ENCODE assay signal across 8 cellular contexts in genomic region chr1:160834945-160835565, GRCh38. TPM values are rescaled to one million over a fixed set of nuclear protein-coding genes. Genes with fewer than 3 reads are reported as not detected.
DNase-seq lines count a peak whose midpoint lies in the region; ATAC-seq and TF ChIP-seq lines count a peak whose summit lies in the region.

No MANE protein-coding gene starts in this region.

- H3K36me3 Mint-ChIP-seq in activated naive CD8-positive, alpha-beta T cell: no peaks in the 10 kb centered on the region

- no peak for TF ChIP-seq POLR2A in vagina (IDR thresholded peaks at IDR 0.05)

- H3K4me3 ChIP-seq in BJ (ENCODE audit: low read depth, low read length): no peak overlapping the region
- no peak overlapping the region for H3K4me3 ChIP-seq in GM12875 (ENCODE audit: low read depth, low read length)
- no peak overlapping the region for H3K4me3 ChIP-seq in vagina

- no peaks in the 10 kb centered on the region for H3K27me3 Mint-ChIP-seq in activated naive CD8-positive, alpha-beta T cell

- CTCF ChIA-PET in BJ (lab: Yijun Ruan, JAX): interaction anchor here (0.6 to 3.0 kb wide), 5 partner anchors 9 to 152 kb away, joined by 3 to 32 read pairs (median 3); partner anchors contain the start of gene ITLN2

- no peak for ATAC-seq in HG02973 (IDR thresholded peaks at IDR 0.05; ENCODE audit: unreplicated experiment)

- TF ChIP-seq CTCF in BJ (IDR thresholded peaks at IDR 0.05; ENCODE audit: insufficient read depth, low read depth, low read length) (peak; percentile 43), GM12875 (IDR thresholded peaks at IDR 0.05; ENCODE audit: borderline replicate concordance, insufficient read depth, low read depth, low read length) (peak; percentile 60; the same call in 1 of the 2 replicates), vagina (IDR thresholded peaks at IDR 0.05) (peak in 2 of 3 experiments; percentile 19 to 42)

- no peaks in the 10 kb centered on the region for H3K4me1 ChIP-seq in vagina

- H3K4me3 Mint-ChIP-seq in activated naive CD8-positive, alpha-beta T cell: no peak overlapping the region

- H3K27ac Mint-ChIP-seq in activated naive CD8-positive, alpha-beta T cell: peak overlapping the region; percentile 85

- DNase-seq in BJ (ENCODE audit: low read depth): no peak
- peak; percentile 56 for DNase-seq in NCI-H82 treated with DMSO at 0.1 percent for 48 hours (lab: John Stamatoyannopoulos, UW; ENCODE audit: unreplicated experiment)
- DNase-seq in kidney glomerular epithelial cell (lab: John Stamatoyannopoulos, UW): peak; percentile 3
- DNase-seq in vagina (ENCODE audit: extremely low spot score in 2 of 2): no peak
- no peak for DNase-seq in posterior vena cava (ENCODE audit: low spot score)

- no peaks in the 10 kb centered on the region for H3K9me3 Mint-ChIP-seq in activated naive CD8-positive, alpha-beta T cell (ENCODE audit: low read depth)

- intact Hi-C loops in vagina (cut with DNase I) (no loop called here), posterior vena cava (cut with DNase I) (no loop called here)

- no peaks in the 10 kb centered on the region for H3K9me3 ChIP-seq in vagina

- H3K36me3 ChIP-seq in BJ (ENCODE audit: control insufficient read depth, insufficient read depth, low read length): no peaks in the 10 kb centered on the region
- no peaks in the 10 kb centered on the region for H3K36me3 ChIP-seq in vagina

- H3K27me3 ChIP-seq in BJ (ENCODE audit: control insufficient read depth, insufficient read depth, low read length): no peaks in the 10 kb centered on the region; the same call in 1 of the 2 replicates
- H3K27me3 ChIP-seq in vagina: no peaks in the 10 kb centered on the region

- POLR2A ChIA-PET in BJ (lab: Charles Lee): no interaction called here

- peaks cover 74% of the 10 kb centered on the region for H3K4me1 Mint-ChIP-seq in activated naive CD8-positive, alpha-beta T cell (ENCODE audit: low read depth)

- H3K27ac ChIP-seq in vagina: no peak overlapping the region

RNA-seq across cellular contexts. Expression of gene CD244, which starts 27.6 kb away (rescaled TPM):
- polyA plus RNA-seq in BJ (2011; rRNA removed): not detected in 2 replicates
- polyA minus RNA-seq in BJ (2011; rRNA and poly(A)+ RNA removed): not detected in 2 replicates
- 2.0 TPM for total RNA-seq in vagina
- total RNA-seq in posterior vena cava: under 1 TPM; 0.48 to 0.65 TPM

RNA-seq across cellular contexts. Expression of gene LY9, which starts 39.1 kb away (rescaled TPM):
- polyA plus RNA-seq in BJ (2011; rRNA removed): not detected in 2 replicates
- polyA minus RNA-seq in BJ (2011; rRNA and poly(A)+ RNA removed): not detected in 2 replicates
- 4.7 TPM for total RNA-seq in vagina
- total RNA-seq in posterior vena cava: under 1 TPM; 0.32 to 0.52 TPM

RNA-seq across cellular contexts. Expression of gene ITLN1, which starts 49.9 kb away (rescaled TPM):
- polyA plus RNA-seq in BJ (2011; rRNA removed): not detected in 2 replicates
- not detected in 2 replicates for polyA minus RNA-seq in BJ (2011; rRNA and poly(A)+ RNA removed)
- total RNA-seq in vagina: 1.5 TPM
- total RNA-seq in posterior vena cava: under 1 TPM; 0.29 to 0.60 TPM

Comparison
In these comparisons a context has a peak if more than half of its experiments do, and no peak if none do; other contexts are left out.
1. DNase-seq: peak in NCI-H82 treated with DMSO at 0.1 percent for 48 hours (single experiment) and kidney glomerular epithelial cell (single experiment); none in BJ (single experiment), vagina (0 of 2) and posterior vena cava (single experiment).
2. Peak in every context shown above with its lines, with median percentiles within 50 percentile points of each other: CTCF ChIP-seq.